ENCODE assay signal across 13 cellular contexts in the genomic region with DNA sequence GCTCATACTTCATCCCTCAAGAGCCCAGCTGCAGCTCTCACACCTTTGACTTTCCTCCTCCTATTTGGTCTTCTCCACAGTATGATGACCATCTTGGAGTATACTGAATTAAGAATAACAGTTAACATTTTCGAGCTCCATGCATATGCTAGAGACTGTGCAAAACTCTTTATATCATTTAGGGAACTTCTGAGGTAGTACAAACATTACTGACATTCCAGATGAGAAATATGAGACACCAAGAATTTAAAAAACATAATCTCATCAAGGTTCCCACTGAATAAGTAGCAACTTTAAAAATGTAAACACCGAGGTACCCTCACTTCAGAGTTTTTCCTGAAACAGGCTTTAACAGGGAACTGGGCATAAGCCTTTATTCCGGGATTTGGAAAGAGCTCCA. TPM values are rescaled to one million over a fixed set of nuclear protein-coding genes. Genes with fewer than 3 reads are reported as not detected.
DNase-seq lines count a peak whose midpoint lies in the region; TF ChIP-seq lines count a peak whose summit lies in the region.
"Had no signal": no experiment of that assay in that cellular context is flagged by ENCODE, and none has a peak within 500 bp of the region (broad histone marks: within the 10 kb centered on the region; RNA-seq: fewer than 3 reads in every experiment).

No MANE protein-coding gene starts in this region.

- H3K27me3 ChIP-seq in tibial artery: no peaks in the 10 kb centered on the region
- H3K27me3 ChIP-seq: BLaER1 treated with 17β-estradiol and CSF1 and Interleukin-3, amounts not matched to agents 10 nM and 100 nM had no signal

- H3K27ac ChIP-seq in tibial artery: peak overlapping the region; percentile 76
- H3K27ac ChIP-seq: BLaER1 treated with 17β-estradiol and CSF1 and Interleukin-3, amounts not matched to agents 10 nM and 100 nM; GM23248 had no signal

- H3K27me3 Mint-ChIP-seq in type B pancreatic cell: peaks cover 7% of the 10 kb centered on the region
- H3K27me3 Mint-ChIP-seq: CD4-positive, CD25-positive, alpha-beta regulatory T cell had no signal

- no peak overlapping the region for H3K4me3 Mint-ChIP-seq in type B pancreatic cell
- H3K4me3 Mint-ChIP-seq: CD4-positive, CD25-positive, alpha-beta regulatory T cell had no signal

- TF ChIP-seq CTCF in tibial artery (IDR thresholded peaks at IDR 0.05) (no peak), type B pancreatic cell (conservative IDR thresholded peaks at IDR 0.05) (no peak)

- H3K9me3 Mint-ChIP-seq in type B pancreatic cell: no peaks in the 10 kb centered on the region

- no peaks in the 10 kb centered on the region for H3K36me3 ChIP-seq in tibial artery
- H3K36me3 ChIP-seq: BLaER1 treated with 17β-estradiol and CSF1 and Interleukin-3, amounts not matched to agents 10 nM and 100 nM had no signal

- no peak overlapping the region for H3K27ac Mint-ChIP-seq in type B pancreatic cell
- H3K27ac Mint-ChIP-seq: CD4-positive, CD25-positive, alpha-beta regulatory T cell had no signal

- H3K9me3 ChIP-seq in tibial artery: no peaks in the 10 kb centered on the region
- H3K9me3 ChIP-seq: BLaER1 treated with 17β-estradiol and CSF1 and Interleukin-3, amounts not matched to agents 10 nM and 100 nM had no signal

- no peaks in the 10 kb centered on the region for H3K4me1 Mint-ChIP-seq in type B pancreatic cell (ENCODE audit: unreplicated experiment)
- H3K4me1 Mint-ChIP-seq: CD4-positive, CD25-positive, alpha-beta regulatory T cell had no signal

- intact Hi-C loops in tibial artery (cut with DNase I; ENCODE audit: low total_unique reads): no loop called here

- peaks cover 0 to 100% (median 41%) of the 10 kb centered on the region in 4 donors for H3K4me1 ChIP-seq in tibial artery
- H3K4me1 ChIP-seq: BLaER1 treated with 17β-estradiol and CSF1 and Interleukin-3, amounts not matched to agents 10 nM and 100 nM had no signal

- no peaks in the 10 kb centered on the region for H3K36me3 Mint-ChIP-seq in type B pancreatic cell
- H3K36me3 Mint-ChIP-seq: CD4-positive, CD25-positive, alpha-beta regulatory T cell had no signal

- no peak overlapping the region for H3K4me3 ChIP-seq in tibial artery
- H3K4me3 ChIP-seq: BLaER1 treated with 17β-estradiol and CSF1 and Interleukin-3, amounts not matched to agents 10 nM and 100 nM; GM12878; GM23248 had no signal

- DNase-seq in EH (ENCODE audit: low read depth): peak; percentile 61
- peak; percentile 18 for DNase-seq in astrocyte of the hippocampus (ENCODE audit: low read depth, low spot score)
- DNase-seq in iris pigment epithelial cell (ENCODE audit: low read depth): peak; percentile 59
- DNase-seq in tibial artery: no peak
- DNase-seq in occipital lobe (lab: John Stamatoyannopoulos, UW): no peak
- no peak for DNase-seq in type B pancreatic cell (ENCODE audit: extremely low spot score, unreplicated experiment)
- DNase-seq in midbrain (lab: John Stamatoyannopoulos, UW): no peak
- DNase-seq: 8988T; CD4-positive, CD25-positive, alpha-beta regulatory T cell; DMS53; GM23248 had no signal

RNA-seq across cellular contexts. Expression of gene FMO3, which starts 22.7 kb away (rescaled TPM):
- not detected for total RNA-seq in occipital lobe
- total RNA-seq in type B pancreatic cell (ENCODE audit: low replicate concordance): 0.56 TPM in 1 of 2 replicates, not detected in the other
- total RNA-seq: CD4-positive, CD25-positive, alpha-beta regulatory T cell; GM23248 had no signal

Comparison
In these comparisons a context has a peak if more than half of its experiments do, and no peak if none do; other contexts are left out.
1. DNase-seq: peak in EH (single experiment), astrocyte of the hippocampus (single experiment) and iris pigment epithelial cell (single experiment); none in tibial artery (0 of 2), occipital lobe (single experiment), type B pancreatic cell (single experiment) and midbrain (single experiment).